In the genomic region with DNA sequence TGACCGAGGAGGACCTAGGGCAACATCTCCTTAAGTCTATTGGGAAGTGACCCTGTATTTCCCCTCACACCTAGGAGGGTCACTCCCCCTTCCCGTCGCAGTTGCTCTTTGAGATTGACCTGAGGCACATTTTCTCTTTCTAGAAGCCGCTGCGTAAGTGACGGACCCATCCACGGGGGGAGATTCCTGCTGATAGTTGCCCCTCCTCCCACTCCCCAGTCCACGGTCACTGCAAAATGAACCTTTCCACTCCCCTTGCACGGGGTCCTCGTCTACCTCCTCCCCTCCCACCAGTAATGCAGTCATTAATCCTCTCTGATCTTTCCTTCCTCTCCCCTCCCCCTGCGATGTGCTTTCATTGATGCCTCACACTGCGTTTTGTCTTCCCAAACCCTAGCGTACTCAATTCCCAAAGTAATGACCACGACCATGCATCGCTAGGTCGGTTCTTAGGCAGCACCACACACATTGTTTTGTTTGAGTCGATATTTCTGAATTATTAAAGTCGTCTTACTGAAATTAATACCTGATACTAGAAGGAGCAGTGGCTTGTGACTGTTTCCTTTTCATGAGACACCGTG, we compare ENCODE assay signal across 1 cellular context.
A peak's percentile ranks its signal among the peaks of the same experiment; 100 is the strongest.
TF ChIP-seq lines count a peak whose summit lies in the region.

No MANE protein-coding gene starts in this region.

TF ChIP-seq in HepG2, 621 proteins besides CTCF, POLR2A, EP300 and RAD21 (continued from another document):
- TF ChIP-seq HNF4G (IDR thresholded peaks at IDR 0.05; ENCODE audit: borderline replicate concordance, low read depth, low read length) = no peak
- TF ChIP-seq HNF4G (CRISPR knock-in tag; IDR thresholded peaks at IDR 0.05; ENCODE audit: borderline replicate concordance, low read depth) = no peak
- no peak for TF ChIP-seq MTA3 (CRISPR knock-in tag; IDR thresholded peaks at IDR 0.05)
- no peak for TF ChIP-seq ZNF33B (CRISPR knock-in tag; IDR thresholded peaks at IDR 0.05)
- no peak for TF ChIP-seq ZNF674 (CRISPR knock-in tag; IDR thresholded peaks at IDR 0.05; ENCODE audit: low read depth)
- no peak for TF ChIP-seq ZNF441 (CRISPR knock-in tag; IDR thresholded peaks at IDR 0.05; ENCODE audit: borderline replicate concordance)
- TF ChIP-seq GLI4 (CRISPR knock-in tag; IDR thresholded peaks at IDR 0.05; ENCODE audit: borderline replicate concordance) = no peak
- TF ChIP-seq MTF2 (CRISPR knock-in tag; IDR thresholded peaks at IDR 0.05; ENCODE audit: borderline replicate concordance) = 0 out of 2 replicates have a peak, but pooled peaks have one; percentile 3
- TF ChIP-seq ARNTL (CRISPR knock-in tag; IDR thresholded peaks at IDR 0.05) = no peak
- peak; percentile 39; the same call in 1 of the 2 replicates for TF ChIP-seq PATZ1 (CRISPR knock-in tag; IDR thresholded peaks at IDR 0.05)
- no peak for TF ChIP-seq ZNF629 (CRISPR knock-in tag; conservative IDR thresholded peaks at IDR 0.05)
- no peak for TF ChIP-seq ZNF343 (CRISPR knock-in tag; IDR thresholded peaks at IDR 0.05)
- no peak for TF ChIP-seq HDAC1 (CRISPR knock-in tag; IDR thresholded peaks at IDR 0.05)
- no peak for TF ChIP-seq THAP9 (CRISPR knock-in tag; IDR thresholded peaks at IDR 0.05; ENCODE audit: borderline replicate concordance)
- TF ChIP-seq CREM (IDR thresholded peaks at IDR 0.05) = peak; percentile 21; the same call in 1 of the 2 replicates
- TF ChIP-seq CREM (CRISPR knock-in tag; IDR thresholded peaks at IDR 0.05) = no peak
- TF ChIP-seq RBFOX2 (IDR thresholded peaks at IDR 0.05; ENCODE audit: low read depth, low read length) = no peak
- TF ChIP-seq, protein P1, sequence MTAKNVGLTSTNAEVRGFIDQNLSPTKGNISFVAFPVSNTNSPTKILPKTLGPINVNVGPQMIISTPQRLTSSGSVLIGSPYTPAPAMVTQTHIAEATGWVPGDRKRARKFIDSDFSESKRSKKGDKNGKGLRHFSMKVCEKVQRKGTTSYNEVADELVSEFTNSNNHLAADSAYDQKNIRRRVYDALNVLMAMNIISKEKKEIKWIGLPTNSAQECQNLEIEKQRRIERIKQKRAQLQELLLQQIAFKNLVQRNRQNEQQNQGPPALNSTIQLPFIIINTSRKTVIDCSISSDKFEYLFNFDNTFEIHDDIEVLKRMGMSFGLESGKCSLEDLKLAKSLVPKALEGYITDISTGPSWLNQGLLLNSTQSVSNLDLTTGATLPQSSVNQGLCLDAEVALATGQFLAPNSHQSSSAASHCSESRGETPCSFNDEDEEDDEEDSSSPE (CRISPR knock-in tag; IDR thresholded peaks at IDR 0.05) = no peak
- TF ChIP-seq ZMAT3 (CRISPR knock-in tag; conservative IDR thresholded peaks at IDR 0.05) = no peak
- no peak for TF ChIP-seq KDM4B (CRISPR knock-in tag; IDR thresholded peaks at IDR 0.05)
- TF ChIP-seq MXD3 (CRISPR knock-in tag; IDR thresholded peaks at IDR 0.05) = no peak
- TF ChIP-seq ZNF326 (CRISPR knock-in tag; IDR thresholded peaks at IDR 0.05; ENCODE audit: borderline replicate concordance) = no peak
- TF ChIP-seq ZFP36 (IDR thresholded peaks at IDR 0.05; ENCODE audit: borderline replicate concordance, low read depth, low read length, partially characterized antibody) = no peak
- TF ChIP-seq, protein P2, sequence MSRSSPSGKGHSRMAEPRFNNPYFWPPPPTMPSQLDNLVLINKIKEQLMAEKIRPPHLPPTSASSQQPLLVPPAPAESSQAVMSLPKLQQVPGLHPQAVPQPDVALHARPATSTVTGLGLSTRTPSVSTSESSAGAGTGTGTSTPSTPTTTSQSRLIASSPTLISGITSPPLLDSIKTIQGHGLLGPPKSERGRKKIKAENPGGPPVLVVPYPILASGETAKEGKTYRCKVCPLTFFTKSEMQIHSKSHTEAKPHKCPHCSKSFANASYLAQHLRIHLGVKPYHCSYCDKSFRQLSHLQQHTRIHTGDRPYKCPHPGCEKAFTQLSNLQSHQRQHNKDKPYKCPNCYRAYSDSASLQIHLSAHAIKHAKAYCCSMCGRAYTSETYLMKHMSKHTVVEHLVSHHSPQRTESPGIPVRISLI (CRISPR knock-in tag; IDR thresholded peaks at IDR 0.05; ENCODE audit: borderline replicate concordance) = no peak
- no peak for TF ChIP-seq PAWR (CRISPR knock-in tag; IDR thresholded peaks at IDR 0.05; ENCODE audit: borderline replicate concordance)
- TF ChIP-seq NFIC (IDR thresholded peaks at IDR 0.05; ENCODE audit: low read length) = no peak
- TF ChIP-seq ZMYM4 (CRISPR knock-in tag; IDR thresholded peaks at IDR 0.05) = no peak
- no peak for TF ChIP-seq CREB1 (IDR thresholded peaks at IDR 0.05)
- TF ChIP-seq CREB1 (CRISPR knock-in tag; IDR thresholded peaks at IDR 0.05) = no peak
- TF ChIP-seq LCORL (IDR thresholded peaks at IDR 0.05) = no peak
- TF ChIP-seq LCORL (CRISPR knock-in tag; IDR thresholded peaks at IDR 0.05) = no peak
- no peak for TF ChIP-seq MIER2 (CRISPR knock-in tag; IDR thresholded peaks at IDR 0.05)
- TF ChIP-seq ZNF234 (CRISPR knock-in tag; conservative IDR thresholded peaks at IDR 0.05) = no peak
- no peak for TF ChIP-seq ZNF317 (CRISPR knock-in tag; IDR thresholded peaks at IDR 0.05)
- TF ChIP-seq NFYC (CRISPR knock-in tag; IDR thresholded peaks at IDR 0.05) = no peak
- no peak for TF ChIP-seq ZNF256 (CRISPR knock-in tag; conservative IDR thresholded peaks at IDR 0.05)
- TF ChIP-seq ZNF563 (CRISPR knock-in tag; IDR thresholded peaks at IDR 0.05) = no peak
- TF ChIP-seq, protein P3, sequence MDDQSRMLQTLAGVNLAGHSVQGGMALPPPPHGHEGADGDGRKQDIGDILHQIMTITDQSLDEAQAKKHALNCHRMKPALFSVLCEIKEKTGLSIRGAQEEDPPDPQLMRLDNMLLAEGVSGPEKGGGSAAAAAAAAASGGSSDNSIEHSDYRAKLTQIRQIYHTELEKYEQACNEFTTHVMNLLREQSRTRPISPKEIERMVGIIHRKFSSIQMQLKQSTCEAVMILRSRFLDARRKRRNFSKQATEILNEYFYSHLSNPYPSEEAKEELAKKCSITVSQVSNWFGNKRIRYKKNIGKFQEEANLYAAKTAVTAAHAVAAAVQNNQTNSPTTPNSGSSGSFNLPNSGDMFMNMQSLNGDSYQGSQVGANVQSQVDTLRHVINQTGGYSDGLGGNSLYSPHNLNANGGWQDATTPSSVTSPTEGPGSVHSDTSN (CRISPR knock-in tag; IDR thresholded peaks at IDR 0.05; ENCODE audit: borderline replicate concordance) = 0 out of 2 replicates have a peak, but pooled peaks have one; percentile 2
- TF ChIP-seq MXI1 (IDR thresholded peaks at IDR 0.05; ENCODE audit: borderline replicate concordance, low read depth, low read length) = no peak
- no peak for TF ChIP-seq NFE2L2 (IDR thresholded peaks at IDR 0.05; ENCODE audit: low read length)
- TF ChIP-seq ZNF580 (CRISPR knock-in tag; IDR thresholded peaks at IDR 0.05; ENCODE audit: borderline replicate concordance, low read depth) = no peak
- TF ChIP-seq GMEB2 (CRISPR knock-in tag; IDR thresholded peaks at IDR 0.05; ENCODE audit: low read depth) = no peak
- TF ChIP-seq, protein P4, sequence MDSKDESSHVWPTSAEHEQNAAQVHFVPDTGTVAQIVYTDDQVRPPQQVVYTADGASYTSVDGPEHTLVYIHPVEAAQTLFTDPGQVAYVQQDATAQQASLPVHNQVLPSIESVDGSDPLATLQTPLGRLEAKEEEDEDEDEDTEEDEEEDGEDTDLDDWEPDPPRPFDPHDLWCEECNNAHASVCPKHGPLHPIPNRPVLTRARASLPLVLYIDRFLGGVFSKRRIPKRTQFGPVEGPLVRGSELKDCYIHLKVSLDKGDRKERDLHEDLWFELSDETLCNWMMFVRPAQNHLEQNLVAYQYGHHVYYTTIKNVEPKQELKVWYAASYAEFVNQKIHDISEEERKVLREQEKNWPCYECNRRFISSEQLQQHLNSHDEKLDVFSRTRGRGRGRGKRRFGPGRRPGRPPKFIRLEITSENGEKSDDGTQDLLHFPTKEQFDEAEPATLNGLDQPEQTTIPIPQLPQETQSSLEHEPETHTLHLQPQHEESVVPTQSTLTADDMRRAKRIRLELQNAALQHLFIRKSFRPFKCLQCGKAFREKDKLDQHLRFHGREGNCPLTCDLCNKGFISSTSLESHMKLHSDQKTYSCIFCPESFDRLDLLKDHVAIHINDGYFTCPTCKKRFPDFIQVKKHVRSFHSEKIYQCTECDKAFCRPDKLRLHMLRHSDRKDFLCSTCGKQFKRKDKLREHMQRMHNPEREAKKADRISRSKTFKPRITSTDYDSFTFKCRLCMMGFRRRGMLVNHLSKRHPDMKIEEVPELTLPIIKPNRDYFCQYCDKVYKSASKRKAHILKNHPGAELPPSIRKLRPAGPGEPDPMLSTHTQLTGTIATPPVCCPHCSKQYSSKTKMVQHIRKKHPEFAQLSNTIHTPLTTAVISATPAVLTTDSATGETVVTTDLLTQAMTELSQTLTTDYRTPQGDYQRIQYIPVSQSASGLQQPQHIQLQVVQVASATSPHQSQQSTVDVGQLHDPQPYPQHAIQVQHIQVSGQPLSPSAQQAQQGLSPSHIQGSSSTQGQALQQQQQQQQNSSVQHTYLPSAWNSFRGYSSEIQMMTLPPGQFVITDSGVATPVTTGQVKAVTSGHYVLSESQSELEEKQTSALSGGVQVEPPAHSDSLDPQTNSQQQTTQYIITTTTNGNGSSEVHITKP (CRISPR knock-in tag; IDR thresholded peaks at IDR 0.05; ENCODE audit: low read depth) = peak; percentile 91
- no peak for TF ChIP-seq ZNF10 (CRISPR knock-in tag; IDR thresholded peaks at IDR 0.05; ENCODE audit: borderline replicate concordance, low read depth)
- TF ChIP-seq EED (CRISPR knock-in tag; IDR thresholded peaks at IDR 0.05) = no peak
- TF ChIP-seq KDM2A (CRISPR knock-in tag; IDR thresholded peaks at IDR 0.05; ENCODE audit: borderline replicate concordance, low read depth) = 0 out of 2 replicates have a peak, but pooled peaks have one; percentile 3
- no peak for TF ChIP-seq TCF7 (IDR thresholded peaks at IDR 0.05; ENCODE audit: low read depth)
- TF ChIP-seq SKI (IDR thresholded peaks at IDR 0.05; ENCODE audit: partially characterized antibody) = no peak
- no peak for TF ChIP-seq HOXA7 (CRISPR knock-in tag; IDR thresholded peaks at IDR 0.05)
- TF ChIP-seq KDM5A (IDR thresholded peaks at IDR 0.05; ENCODE audit: borderline replicate concordance, low read length) = peak; percentile 37; the same call in 1 of the 2 replicates
